Comparison of ENCODE assay signal across 33 cellular contexts in genomic region chr2:38763728-38764127, GRCh38.
"Had no signal": no experiment of that assay in that cellular context is flagged by ENCODE, and none has a peak within 500 bp of the region (broad histone marks: within the 10 kb centered on the region; RNA-seq: fewer than 3 reads in every experiment).

No MANE protein-coding gene starts in this region.

- FAIRE-seq: astrocyte, TTC549 had no signal

- H3K4me3 ChIP-seq: adrenal gland, body of pancreas, breast epithelium had no signal

- H3K9me3 ChIP-seq: adrenal gland, body of pancreas, breast epithelium had no signal

- H3K36me3 Mint-ChIP-seq: activated CD4-positive, alpha-beta memory T cell treated with anti-CD3 and anti-CD28 coated beads for 36 hours; activated naive CD4-positive, alpha-beta T cell treated with anti-CD3 and anti-CD28 coated beads, Interleukin-2, amount 50 U/mL, for 72 hours; activated naive CD8-positive, alpha-beta T cell treated with anti-CD3 and anti-CD28 coated beads for 36 hours had no signal

- DNase-seq: activated B cell treated with CpG ODN at 0.5 μM for 24 hours; activated CD4-positive, alpha-beta memory T cell treated with anti-CD3 and anti-CD28 coated beads for 36 hours; activated CD4-positive, alpha-beta T cell treated with anti-CD3 and anti-CD28 coated beads for 4 hours; activated CD4-positive, alpha-beta T cell treated with anti-CD3 and anti-CD28 coated beads, Interleukin-2, amount 50 U/mL, for 1 hour; activated CD4-positive, alpha-beta T cell treated with anti-CD3 and anti-CD28 coated beads, Interleukin-2, amount 50 U/mL, for 4 hours; activated CD4-positive, CD25-positive, alpha-beta regulatory T cell treated with anti-CD3 and anti-CD28 coated beads, Interleukin-2, amount 50 U/mL, for 72 hours; activated CD8-positive, alpha-beta T cell treated with anti-CD3 and anti-CD28 coated beads for 36 hours; activated effector memory CD4-positive, alpha-beta T cell treated with anti-CD3 and anti-CD28 coated beads, Interleukin-2, amount 50 U/mL, for 16 hours; activated gamma-delta T cell treated with Interleukin-2 at 50 U/mL for 16 hours; activated naive CD4-positive, alpha-beta T cell; activated naive CD4-positive, alpha-beta T cell treated with anti-CD3 and anti-CD28 coated beads for 36 hours; activated naive CD4-positive, alpha-beta T cell treated with anti-CD3 and anti-CD28 coated beads, Interleukin-2, amount 50 U/mL, for 16 hours; activated naive CD8-positive, alpha-beta T cell treated with anti-CD3 and anti-CD28 coated beads for 36 hours; activated T-cell treated with anti-CD3 and anti-CD28 coated beads for 4 hours; activated T-cell treated with anti-CD3 and anti-CD28 coated beads, Interleukin-2, amount 50 U/mL, for 1 hour; activated T-cell treated with anti-CD3 and anti-CD28 coated beads, Interleukin-2, amount 50 U/mL, for 4 hours; activated T-cell treated with anti-CD3 and anti-CD28 coated beads, Interleukin-2, amount 50 U/mL, for 72 hours; adrenal gland; amniotic stem cell; aorta; body of pancreas; brain microvascular endothelial cell; central memory CD4-positive, alpha-beta T cell; T-helper 9 cell had no signal

- H3K4me1 Mint-ChIP-seq: activated B cell treated with CpG ODN at 0.5 μM for 24 hours; activated naive CD8-positive, alpha-beta T cell treated with anti-CD3 and anti-CD28 coated beads for 36 hours; activated T-helper 17 cell treated with anti-CD3 and anti-CD28 coated beads, Interleukin-2, amount 50 U/mL, for 72 hours had no signal

- H3K36me3 ChIP-seq: adrenal gland, brain microvascular endothelial cell, breast epithelium had no signal

- H3K27me3 Mint-ChIP-seq: activated B cell treated with CpG ODN at 0.5 μM for 24 hours; activated CD4-positive, alpha-beta memory T cell treated with anti-CD3 and anti-CD28 coated beads for 36 hours; activated CD4-positive, alpha-beta T cell treated with anti-CD3 and anti-CD28 coated beads, Interleukin-2, amount 10 ng/mL, durations not matched to agents 24 days and 14 days; activated CD8-positive, alpha-beta T cell treated with anti-CD3 and anti-CD28 coated beads for 36 hours; activated naive CD8-positive, alpha-beta T cell treated with anti-CD3 and anti-CD28 coated beads for 36 hours; activated T-helper 17 cell treated with anti-CD3 and anti-CD28 coated beads, Interleukin-2, amount 50 U/mL, for 72 hours had no signal

- H3K4me1 ChIP-seq: adrenal gland, breast epithelium had no signal

- H3K27ac Mint-ChIP-seq: activated B cell treated with CpG ODN at 0.5 μM for 24 hours; activated CD4-positive, alpha-beta memory T cell treated with anti-CD3 and anti-CD28 coated beads for 36 hours; activated CD4-positive, alpha-beta T cell treated with anti-CD3 and anti-CD28 coated beads, Interleukin-2, amount 10 ng/mL, durations not matched to agents 24 days and 14 days; activated CD8-positive, alpha-beta T cell treated with anti-CD3 and anti-CD28 coated beads for 36 hours; activated naive CD4-positive, alpha-beta T cell treated with anti-CD3 and anti-CD28 coated beads for 36 hours; activated naive CD4-positive, alpha-beta T cell treated with anti-CD3 and anti-CD28 coated beads, Interleukin-2, amount 50 U/mL, for 72 hours; activated naive CD8-positive, alpha-beta T cell treated with anti-CD3 and anti-CD28 coated beads for 36 hours; activated T-cell treated with anti-CD3 and anti-CD28 coated beads, Interleukin-2, amount 50 U/mL, for 72 hours; activated T-helper 1 cell treated with anti-CD3 and anti-CD28 coated beads, Interleukin-12 subunit alpha, Interleukin-12 subunit beta, Interleukin-2, Interleukin-4 antibody, amounts not matched to agents 30 ng/mL and 10 ng/mL and 1 ng/mL, durations not matched to agents 14 hours and 24 hours and 36 hours; activated T-helper 17 cell treated with anti-CD3 and anti-CD28 coated beads, Interleukin-2, amount 50 U/mL, for 72 hours; T-helper 2 cell treated with Interferon-gamma antibody and Interleukin-4, amounts not matched to agents 5 μg/mL and 100 μg/mL, for 36 hours had no signal

- H3K9me3 Mint-ChIP-seq: activated B cell treated with CpG ODN at 0.5 μM for 24 hours; activated CD4-positive, alpha-beta memory T cell treated with anti-CD3 and anti-CD28 coated beads for 36 hours; activated CD4-positive, alpha-beta T cell treated with anti-CD3 and anti-CD28 coated beads, Interleukin-2, amount 10 ng/mL, durations not matched to agents 24 days and 14 days; activated CD8-positive, alpha-beta T cell treated with anti-CD3 and anti-CD28 coated beads for 36 hours; activated naive CD4-positive, alpha-beta T cell treated with anti-CD3 and anti-CD28 coated beads for 36 hours; activated naive CD4-positive, alpha-beta T cell treated with anti-CD3 and anti-CD28 coated beads, Interleukin-2, amount 50 U/mL, for 72 hours; activated naive CD8-positive, alpha-beta T cell treated with anti-CD3 and anti-CD28 coated beads for 36 hours; activated T-cell treated with anti-CD3 and anti-CD28 coated beads, Interleukin-2, amount 50 U/mL, for 4 hours; activated T-cell treated with anti-CD3 and anti-CD28 coated beads, Interleukin-2, amount 50 U/mL, for 72 hours; activated T-helper 1 cell treated with anti-CD3 and anti-CD28 coated beads, Interleukin-12 subunit alpha, Interleukin-12 subunit beta, Interleukin-2, Interleukin-4 antibody, amounts not matched to agents 30 ng/mL and 10 ng/mL and 1 ng/mL, durations not matched to agents 14 hours and 24 hours and 36 hours; activated T-helper 17 cell treated with anti-CD3 and anti-CD28 coated beads, Interleukin-2, amount 50 U/mL, for 72 hours; T-helper 2 cell treated with Interferon-gamma antibody and Interleukin-4, amounts not matched to agents 5 μg/mL and 100 μg/mL, for 36 hours had no signal

- H3K4me3 Mint-ChIP-seq: activated B cell treated with CpG ODN at 0.5 μM for 24 hours; activated CD4-positive, alpha-beta memory T cell treated with anti-CD3 and anti-CD28 coated beads for 36 hours; activated CD4-positive, alpha-beta T cell treated with anti-CD3 and anti-CD28 coated beads, Interleukin-2, amount 10 ng/mL, durations not matched to agents 24 days and 14 days; activated CD8-positive, alpha-beta T cell treated with anti-CD3 and anti-CD28 coated beads for 36 hours; activated naive CD4-positive, alpha-beta T cell treated with anti-CD3 and anti-CD28 coated beads for 36 hours; activated naive CD8-positive, alpha-beta T cell treated with anti-CD3 and anti-CD28 coated beads for 36 hours; activated T-cell treated with anti-CD3 and anti-CD28 coated beads, Interleukin-2, amount 50 U/mL, for 4 hours; activated T-helper 1 cell treated with anti-CD3 and anti-CD28 coated beads, Interleukin-12 subunit alpha, Interleukin-12 subunit beta, Interleukin-2, Interleukin-4 antibody, amounts not matched to agents 30 ng/mL and 10 ng/mL and 1 ng/mL, durations not matched to agents 14 hours and 24 hours and 36 hours; activated T-helper 17 cell treated with anti-CD3 and anti-CD28 coated beads, Interleukin-2, amount 50 U/mL, for 72 hours; T-helper 1 cell treated with Interleukin-12 subunit alpha and Interleukin-12 subunit beta and Interleukin-4 antibody, amounts not matched to agents 30 μg/mL and 1 μg/mL, for 36 hours; T-helper 2 cell treated with Interferon-gamma antibody and Interleukin-4, amounts not matched to agents 5 μg/mL and 100 μg/mL, for 36 hours had no signal

- ATAC-seq: activated T-cell treated with anti-CD3 and anti-CD28 coated beads, Interleukin-2, amount 50 U/mL, for 4 hours; body of pancreas had no signal

- H3K27me3 ChIP-seq: adrenal gland, body of pancreas, brain microvascular endothelial cell, breast epithelium had no signal

- H3K27ac ChIP-seq: adrenal gland, body of pancreas, brain microvascular endothelial cell, breast epithelium had no signal
